Comparison of ENCODE assay signal across 8 cellular contexts in the genomic region with DNA sequence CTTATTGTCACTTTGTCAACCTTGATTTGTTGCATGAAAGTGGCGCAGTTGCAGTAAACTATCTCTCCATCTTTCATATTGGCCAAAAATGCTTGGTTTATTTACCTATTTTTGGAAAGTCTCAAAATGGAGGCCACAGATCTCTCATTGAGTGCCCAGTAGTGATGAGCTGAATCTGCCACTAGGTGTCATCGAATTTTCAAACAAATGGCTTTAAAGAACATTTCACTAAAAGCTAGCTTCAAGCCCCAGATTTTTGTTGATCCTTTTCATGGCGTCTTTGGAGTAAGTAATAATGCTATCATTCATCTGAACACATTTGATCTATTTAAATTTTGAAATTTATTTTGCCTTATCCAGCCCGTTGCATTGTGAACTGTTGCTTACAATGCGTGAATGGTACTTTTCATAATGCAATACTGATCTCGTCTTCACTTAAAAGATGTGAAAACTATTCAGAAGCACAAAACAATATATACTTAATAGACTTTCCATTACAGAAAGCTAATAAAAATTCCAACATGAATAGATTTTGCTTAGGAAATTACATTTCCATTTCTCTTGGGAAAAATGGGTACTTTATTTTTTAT.
DNase-seq lines count a peak whose midpoint lies in the region; ATAC-seq, FAIRE-seq and TF ChIP-seq lines count a peak whose summit lies in the region.

No MANE protein-coding gene starts in this region.

- H3K27me3 Mint-ChIP-seq in activated T-helper 2 cell treated with anti-CD3 and anti-CD28 coated beads, Interferon-gamma antibody, Interleukin-2, Interleukin-4, amounts not matched to agents 10 μg/mL and 5 μg/mL and 100 μg/mL, durations not matched to agents 14 hours and 24 hours and 36 hours (ENCODE audit: low read depth), result no peaks in the 10 kb centered on the region

- no peaks in the 10 kb centered on the region for H3K9me3 Mint-ChIP-seq in activated T-helper 2 cell treated with anti-CD3 and anti-CD28 coated beads, Interferon-gamma antibody, Interleukin-2, Interleukin-4, amounts not matched to agents 10 μg/mL and 5 μg/mL and 100 μg/mL, durations not matched to agents 14 hours and 24 hours and 36 hours

- no peak overlapping the region for H3K4me3 ChIP-seq in coronary artery

- peak; percentile 67 for ATAC-seq in GM18519 (IDR thresholded peaks at IDR 0.05; ENCODE audit: low FRiP score, unreplicated experiment)
- no peak for ATAC-seq in GM18517 (IDR thresholded peaks at IDR 0.05; ENCODE audit: unreplicated experiment)

- H3K27ac Mint-ChIP-seq in activated T-helper 2 cell treated with anti-CD3 and anti-CD28 coated beads, Interferon-gamma antibody, Interleukin-2, Interleukin-4, amounts not matched to agents 10 μg/mL and 5 μg/mL and 100 μg/mL, durations not matched to agents 14 hours and 24 hours and 36 hours, result no peak overlapping the region

- no peaks in the 10 kb centered on the region for H3K4me1 Mint-ChIP-seq in activated T-helper 2 cell treated with anti-CD3 and anti-CD28 coated beads, Interferon-gamma antibody, Interleukin-2, Interleukin-4, amounts not matched to agents 10 μg/mL and 5 μg/mL and 100 μg/mL, durations not matched to agents 14 hours and 24 hours and 36 hours (ENCODE audit: low read depth)

- FAIRE-seq in A204.1 (lab: Jason Lieb, UNC), result peak; percentile 90
- FAIRE-seq in HTR-8/SVneo (lab: Jason Lieb, UNC), result no peak

- H3K4me3 Mint-ChIP-seq in activated T-helper 2 cell treated with anti-CD3 and anti-CD28 coated beads, Interferon-gamma antibody, Interleukin-2, Interleukin-4, amounts not matched to agents 10 μg/mL and 5 μg/mL and 100 μg/mL, durations not matched to agents 14 hours and 24 hours and 36 hours (ENCODE audit: low read depth), result no peak overlapping the region

- peak; percentile 14 for TF ChIP-seq CTCF in coronary artery (IDR thresholded peaks at IDR 0.05)

- no peaks in the 10 kb centered on the region for H3K36me3 Mint-ChIP-seq in activated T-helper 2 cell treated with anti-CD3 and anti-CD28 coated beads, Interferon-gamma antibody, Interleukin-2, Interleukin-4, amounts not matched to agents 10 μg/mL and 5 μg/mL and 100 μg/mL, durations not matched to agents 14 hours and 24 hours and 36 hours (ENCODE audit: low read depth)

- peak; percentile 7 for DNase-seq in M059J (ENCODE audit: low read depth)
- no peak for DNase-seq in coronary artery (ENCODE audit: low spot score)
- peak; percentile 35 for DNase-seq in renal cortical epithelial cell (ENCODE audit: low read depth)
- no peak for DNase-seq in HTR-8/SVneo (ENCODE audit: insufficient read length, low spot score)
- DNase-seq in activated T-helper 2 cell treated with anti-CD3 and anti-CD28 coated beads, Interferon-gamma antibody, Interleukin-2, Interleukin-4, amounts not matched to agents 10 μg/mL and 5 μg/mL and 100 μg/mL, durations not matched to agents 14 hours and 24 hours and 36 hours (ENCODE audit: low spot score), result no peak

- intact Hi-C loops in activated T-helper 2 cell treated with anti-CD3 and anti-CD28 coated beads, Interferon-gamma antibody, Interleukin-2, Interleukin-4, amounts not matched to agents 10 μg/mL and 5 μg/mL and 100 μg/mL, durations not matched to agents 14 hours and 24 hours and 36 hours (cut with micrococcal nuclease), result no loop called here

- no peak overlapping the region for H3K27ac ChIP-seq in coronary artery

Comparison
In these comparisons a context has a peak if more than half of its experiments do, and no peak if none do; other contexts are left out.
1. DNase-seq: peak in M059J (single experiment) and renal cortical epithelial cell (single experiment); none in coronary artery (single experiment), HTR-8/SVneo (single experiment) and activated T-helper 2 cell treated with anti-CD3 and anti-CD28 coated beads, Interferon-gamma antibody, Interleukin-2, Interleukin-4, amounts not matched to agents 10 μg/mL and 5 μg/mL and 100 μg/mL, durations not matched to agents 14 hours and 24 hours and 36 hours (single experiment).